In the genomic region with DNA sequence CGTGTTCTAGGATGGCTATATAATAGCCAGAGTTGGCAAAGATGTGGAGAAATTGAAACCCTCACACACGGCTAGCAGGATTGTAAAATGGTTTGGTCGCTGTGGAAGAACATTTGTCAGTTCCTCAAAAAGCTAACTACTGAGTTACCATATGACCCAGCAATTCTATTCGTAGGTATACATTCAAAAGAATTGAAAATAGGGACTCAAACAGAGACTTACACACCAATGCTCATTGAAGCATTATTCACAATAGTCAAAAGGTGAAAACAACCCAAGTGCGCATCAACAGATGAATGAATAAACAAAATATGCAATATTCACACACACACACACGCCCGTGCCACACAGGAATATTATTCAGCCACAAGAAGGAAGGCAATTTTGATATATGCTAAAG, we compare ENCODE assay signal across 14 cellular contexts. TPM values are rescaled to one million over a fixed set of nuclear protein-coding genes. Genes with fewer than 3 reads are reported as not detected.
DNase-seq lines count a peak whose midpoint lies in the region; ATAC-seq, FAIRE-seq and TF ChIP-seq lines count a peak whose summit lies in the region.
"Had no signal": no experiment of that assay in that cellular context is flagged by ENCODE, and none has a peak within 500 bp of the region (broad histone marks: within the 10 kb centered on the region; RNA-seq: fewer than 3 reads in every experiment).

No MANE protein-coding gene starts in this region.

- FAIRE-seq in GM12892 (lab: Jason Lieb, UNC) = peak; percentile 96

- intact Hi-C loops in cardiac septum (cut with DNase I) = no loop called here

- TF ChIP-seq POLR2A in GM12892 (IDR thresholded peaks at IDR 0.05; ENCODE audit: low read depth, low read length) (no peak), tibial nerve (IDR thresholded peaks at IDR 0.05) (no peak)

- WGBS in tibial nerve, 2 donors = 87 to 92% methylated on average over 7 of the region's 7 CpGs

- no peaks in the 10 kb centered on the region for H3K27me3 ChIP-seq in tibial nerve
- H3K27me3 ChIP-seq: body of pancreas had no signal

- no peak for DNase-seq in GM12892 (ENCODE audit: insufficient read length)
- DNase-seq in foreskin fibroblast = no peak
- no peak for DNase-seq in tibial nerve (ENCODE audit: low spot score in 2 of 2)
- no peak for DNase-seq in cardiac septum (ENCODE audit: low spot score)
- DNase-seq in NCI-H1436 (lab: John Stamatoyannopoulos, UW) = no peak
- DNase-seq: activated T-cell treated with anti-CD3 and anti-CD28 coated beads, Interleukin-2, amount 50 U/mL, for 72 hours; body of pancreas; DMS79 treated with DMSO at 0.1 percent for 48 hours; stimulated activated CD4-positive, alpha-beta T cell treated with anti-CD3 and anti-CD28 coated beads, Interleukin-1b, Interleukin-23, amount 100 ng/mL, for 48 hours had no signal

- H3K4me3 ChIP-seq in foreskin fibroblast (ENCODE audit: low read depth in 1 of 2, low read length in 2 of 2) = no peak overlapping the region
- H3K4me3 ChIP-seq in tibial nerve = no peak overlapping the region
- H3K4me3 ChIP-seq: body of pancreas, lung had no signal

- TF ChIP-seq CTCF in foreskin fibroblast (IDR thresholded peaks at IDR 0.05; ENCODE audit: low read depth, low read length) = no peak
- TF ChIP-seq CTCF in tibial nerve (IDR thresholded peaks at IDR 0.05) = no peak

- peaks cover 0 to 11% (median 2%) of the 10 kb centered on the region in 4 donors for H3K4me1 ChIP-seq in tibial nerve
- H3K4me1 ChIP-seq: body of pancreas, parathyroid adenoma had no signal

- ATAC-seq in GM19397 (IDR thresholded peaks at IDR 0.05; ENCODE audit: unreplicated experiment) (peak; percentile 69), HG02763 (IDR thresholded peaks at IDR 0.05; ENCODE audit: unreplicated experiment) (peak; percentile 73), HG03442 (IDR thresholded peaks at IDR 0.05; ENCODE audit: unreplicated experiment) (peak; percentile 92)
- ATAC-seq: activated T-cell treated with anti-CD3 and anti-CD28 coated beads, Interleukin-2, amount 50 U/mL, for 72 hours; body of pancreas had no signal

- H3K9me3 ChIP-seq in tibial nerve = no peaks in the 10 kb centered on the region
- H3K9me3 ChIP-seq: body of pancreas had no signal

- no peak for TF ChIP-seq EP300 in tibial nerve (IDR thresholded peaks at IDR 0.05)

- peaks cover 0 to 4% (median 0%) of the 10 kb centered on the region in 3 donors for H3K36me3 ChIP-seq in tibial nerve

- no peak overlapping the region for H3K27ac ChIP-seq in tibial nerve
- H3K27ac ChIP-seq: body of pancreas, parathyroid adenoma had no signal

RNA-seq across cellular contexts. Expression of a gene that starts 59.1 kb away (rescaled TPM):
- polyA plus RNA-seq in GM12892 (2012; ENCODE audit: missing spikeins) = 105 TPM
- total RNA-seq in tibial nerve = 1 to 10 TPM; 1.3 to 5.7 (median 2.8) TPM
- 0.81 TPM for total RNA-seq in cardiac septum
